ENCODE assay signal across 8 cellular contexts in the genomic region with DNA sequence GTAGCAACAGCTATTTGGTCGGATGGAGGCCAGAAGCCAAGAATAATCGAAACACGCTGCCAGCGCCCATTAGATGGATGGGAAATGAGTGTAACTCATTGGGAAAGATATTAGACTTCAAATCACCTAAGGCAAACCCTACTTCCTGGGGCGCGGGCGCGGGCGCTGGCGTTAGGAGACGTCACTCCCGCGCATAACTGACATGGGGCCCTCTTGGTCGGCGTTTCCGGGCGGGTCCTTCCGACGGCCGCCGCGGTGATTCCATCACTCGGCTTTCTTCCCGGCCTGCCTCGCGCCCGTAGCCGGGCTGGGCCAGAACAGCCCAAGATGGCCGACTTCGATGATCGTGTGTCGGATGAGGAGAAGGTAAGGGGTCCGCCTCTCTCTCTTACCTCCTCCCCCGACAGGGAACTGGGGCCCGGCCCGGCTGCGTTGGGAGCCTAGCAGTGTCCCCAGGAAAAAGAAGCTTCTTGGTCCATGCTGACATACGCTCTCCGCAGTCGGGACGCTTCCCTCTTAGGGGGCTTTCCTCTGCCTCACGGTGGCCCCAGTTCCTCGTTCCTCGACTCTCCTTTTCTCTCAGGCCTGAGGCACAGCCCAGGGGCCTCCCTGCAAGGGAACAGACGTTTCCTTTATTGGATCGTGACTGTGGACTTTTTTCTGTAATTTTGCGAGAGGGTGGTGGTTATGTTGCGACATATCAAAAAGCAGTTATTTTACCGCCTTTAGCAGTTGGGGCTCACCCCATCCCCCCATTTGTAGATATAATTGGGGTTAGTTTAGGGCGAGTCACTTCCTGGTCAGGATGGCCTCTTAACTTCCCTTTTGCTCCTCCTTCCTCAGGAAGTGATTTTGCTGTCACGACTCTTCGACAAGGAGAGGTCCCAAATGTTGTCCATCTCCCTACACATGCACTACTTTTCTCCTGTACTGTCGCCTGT. TPM values are rescaled to one million over a fixed set of nuclear protein-coding genes. Genes with fewer than 3 reads are reported as not detected.
DNase-seq lines count a peak whose midpoint lies in the region; ATAC-seq lines count a peak whose summit lies in the region.

A gene (plus strand): TSS at position 315 of the 941 bp plus-strand sequence. CDS start 13 bp downstream, at position 328.

- DNase-seq in COLO829 (ENCODE audit: low spot score) (peak; percentile 84), HT1080 (ENCODE audit: low read depth) (peak; percentile 92), NOMO-1 (lab: John Stamatoyannopoulos, UW; ENCODE audit: unreplicated experiment in 2 of 2) (peak; percentile 92 to 96), memory B cell (ENCODE audit: low spot score in 2 of 2) (peak; percentile 88 to 91)
- DNase-seq in effector memory CD4-positive, alpha-beta T cell: peak; percentile 84 to 87 (median 85)
- peak; percentile 87 for DNase-seq in stimulated activated CD8-positive, alpha-beta memory T cell treated with anti-CD3 and anti-CD28 coated beads, Interleukin-12 subunit alpha, Interleukin-12 subunit beta, amount 100 ng/mL, for 1 hour (ENCODE audit: low read depth)

- peak within 1 kb of the TSS; percentile 99 for H3K4me3 Mint-ChIP-seq in memory B cell

- H3K36me3 ChIP-seq in effector memory CD4-positive, alpha-beta T cell (ENCODE audit: control insufficient read depth, insufficient read depth, low read length): no peaks in the 10 kb centered on the region

- H3K27ac ChIP-seq in effector memory CD4-positive, alpha-beta T cell (ENCODE audit: insufficient read depth, low read length, poor library complexity, severe bottlenecking): peak within 1 kb of the TSS; percentile 99

- POLR2A ChIA-PET in activated CD8-positive, alpha-beta memory T cell treated with anti-CD3 and anti-CD28 coated beads for 36 hours (lab: Charles Lee): interaction anchor here (0.5 to 1.2 kb wide), 5 partner anchors 41 to 336 kb away, joined by 3 to 7 read pairs (median 3); a partner anchor contains a TSS

- no peaks in the 10 kb centered on the region for H3K9me3 ChIP-seq in effector memory CD4-positive, alpha-beta T cell (ENCODE audit: control insufficient read depth, low read length)

- H3K27me3 Mint-ChIP-seq in memory B cell: no peaks in the 10 kb centered on the region

- peak within 1 kb of the TSS; percentile 98 for H3K27ac Mint-ChIP-seq in memory B cell

- H3K27me3 ChIP-seq in effector memory CD4-positive, alpha-beta T cell (replicated peaks; ENCODE audit: control insufficient read depth, insufficient read depth, low read length, poor library complexity, severe bottlenecking): no peaks in the 10 kb centered on the region

- peaks cover 2% of the 10 kb centered on the region for H3K36me3 Mint-ChIP-seq in memory B cell

- CTCF ChIA-PET in activated CD8-positive, alpha-beta memory T cell treated with anti-CD3 and anti-CD28 coated beads for 36 hours (lab: Charles Lee): interaction anchor here (1.0 to 2.5 kb wide), 2 partner anchors 50 to 229 kb away, joined by 3 to 8 read pairs; no protein-coding TSS in a partner anchor

- peaks cover 16% of the 10 kb centered on the region for H3K4me1 ChIP-seq in effector memory CD4-positive, alpha-beta T cell (ENCODE audit: control insufficient read depth, insufficient read depth, low read length, poor library complexity, severe bottlenecking)

- peaks cover 21% of the 10 kb centered on the region for H3K4me1 Mint-ChIP-seq in memory B cell

- no peaks in the 10 kb centered on the region for H3K9me3 Mint-ChIP-seq in memory B cell

- ATAC-seq in GM21360 (IDR thresholded peaks at IDR 0.05; ENCODE audit: unreplicated experiment): peak; percentile 76
- ATAC-seq in memory B cell (ENCODE audit: low read depth): peak; percentile 79

- H3K4me3 ChIP-seq in effector memory CD4-positive, alpha-beta T cell (ENCODE audit: insufficient read depth, low read depth, low read length, poor library complexity, severe bottlenecking): peak within 1 kb of the TSS; percentile 86

RNA-seq across cellular contexts. Expression of the gene that starts here (rescaled TPM):
- total RNA-seq in HT1080 (2014; rRNA removed; shearing (Covaris generic)): 240 and 250 TPM in 2 replicates
- 165 and 188 TPM in 2 replicates for polyA plus RNA-seq in HT1080 (2015; cell fraction: cytosol; rRNA removed)
- polyA plus RNA-seq in HT1080 (2015; cell fraction: nucleus; rRNA removed): 186 and 199 TPM in 2 replicates
- total RNA-seq in activated CD8-positive, alpha-beta memory T cell treated with anti-CD3 and anti-CD28 coated beads for 36 hours: 100 to 1,000 TPM; 257 to 261 TPM

Comparison
In these comparisons a context has a peak if more than half of its experiments do, and no peak if none do; other contexts are left out.
1. Peak in every context shown above with its lines: DNase-seq, ATAC-seq, H3K4me3 ChIP-seq and H3K27ac ChIP-seq.